In the genomic region with DNA sequence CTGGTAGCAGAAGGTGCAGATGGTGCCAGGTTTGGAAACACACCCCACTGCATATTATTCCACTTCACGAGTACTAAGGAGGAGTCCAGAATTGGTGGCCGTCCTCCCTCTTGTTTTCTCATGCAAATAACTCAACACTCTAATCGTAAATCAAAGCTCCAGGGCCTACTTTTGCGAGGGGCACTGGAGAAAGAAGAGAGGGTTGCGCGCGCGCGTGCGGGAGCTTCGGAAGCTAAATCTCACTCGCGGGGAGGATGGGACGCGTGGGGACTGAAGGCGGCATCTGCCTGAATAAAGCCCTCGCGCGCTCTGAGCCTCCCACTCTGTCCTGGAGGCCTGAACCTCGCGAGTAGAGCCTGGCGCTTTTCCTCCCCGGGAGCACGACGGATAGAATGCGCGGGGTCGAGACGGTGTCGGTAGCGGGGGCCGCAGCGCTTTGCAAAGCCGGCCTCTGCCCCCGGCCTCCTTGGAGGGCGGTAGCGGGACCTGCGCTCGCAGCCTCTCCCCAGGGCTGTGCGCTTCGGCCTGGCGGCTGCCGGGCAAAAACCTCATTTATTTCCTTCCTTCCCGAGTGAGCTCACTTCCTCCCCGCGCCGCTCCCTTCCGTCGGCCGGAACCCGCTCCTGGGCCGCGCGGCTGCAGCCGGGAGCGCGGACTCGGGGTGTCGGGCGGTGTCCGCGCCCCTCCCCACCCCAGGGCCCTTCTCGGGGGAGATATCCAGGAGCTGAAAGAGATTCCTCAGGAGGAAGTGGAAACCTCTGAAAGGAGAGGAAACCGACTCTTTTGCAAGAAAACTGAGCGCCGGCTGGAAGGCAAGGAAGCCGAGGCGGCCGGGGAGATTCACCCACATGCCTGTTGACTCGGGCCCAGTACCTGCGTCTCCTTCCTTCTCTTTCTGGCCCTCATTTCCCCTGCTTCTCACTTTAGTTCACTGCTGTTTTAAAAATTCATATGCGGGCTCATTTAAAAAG, we compare ENCODE assay signal across 1 cellular context.
TF ChIP-seq lines count a peak whose summit lies in the region.

No MANE protein-coding gene starts in this region.

TF ChIP-seq in H1, 55 proteins besides CTCF, POLR2A, EP300 and RAD21 (continued from another document):
- TF ChIP-seq, protein P1, sequence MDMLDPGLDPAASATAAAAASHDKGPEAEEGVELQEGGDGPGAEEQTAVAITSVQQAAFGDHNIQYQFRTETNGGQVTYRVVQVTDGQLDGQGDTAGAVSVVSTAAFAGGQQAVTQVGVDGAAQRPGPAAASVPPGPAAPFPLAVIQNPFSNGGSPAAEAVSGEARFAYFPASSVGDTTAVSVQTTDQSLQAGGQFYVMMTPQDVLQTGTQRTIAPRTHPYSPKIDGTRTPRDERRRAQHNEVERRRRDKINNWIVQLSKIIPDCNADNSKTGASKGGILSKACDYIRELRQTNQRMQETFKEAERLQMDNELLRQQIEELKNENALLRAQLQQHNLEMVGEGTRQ (IDR thresholded peaks at IDR 0.05; ENCODE audit: low read length), result no peak
- TF ChIP-seq KDM1A (IDR thresholded peaks at IDR 0.05; ENCODE audit: borderline replicate concordance, low read length) (no peak), ZNF274 (IDR thresholded peaks at IDR 0.05; ENCODE audit: borderline replicate concordance, extremely low read depth, low read length) (no peak), CBX5 (IDR thresholded peaks at IDR 0.05; ENCODE audit: low read depth, low read length) (no peak), SUZ12 (IDR thresholded peaks at IDR 0.05; ENCODE audit: low read length) (peak; percentile 99), SP4 (IDR thresholded peaks at IDR 0.05; ENCODE audit: low read length) (no peak), CREB1 (IDR thresholded peaks at IDR 0.05) (no peak), CTBP2 (IDR thresholded peaks at IDR 0.05; ENCODE audit: borderline replicate concordance, insufficient read depth, insufficient read length, low read length) (peak; percentile 99), SIRT6 (IDR thresholded peaks at IDR 0.05; ENCODE audit: low read length) (no peak), EZH2 (IDR thresholded peaks at IDR 0.05; ENCODE audit: low read depth, low read length, severe bottlenecking) (peak; percentile 100), POU5F1 (IDR thresholded peaks at IDR 0.05; ENCODE audit: low read depth, low read length) (no peak), CEBPB (IDR thresholded peaks at IDR 0.05; ENCODE audit: low read depth, low read length) (no peak), HDAC2 (IDR thresholded peaks at IDR 0.05; ENCODE audit: borderline replicate concordance in 1 of 2, low read depth in 2 of 2, low read length in 2 of 2) (no peak), RBBP5 (IDR thresholded peaks at IDR 0.05; ENCODE audit: borderline replicate concordance, low read depth, low read length) (no peak), EGR1 (IDR thresholded peaks at IDR 0.05; ENCODE audit: borderline replicate concordance, low read depth, low read length) (peak; percentile 78; the same call in 1 of the 2 replicates), YY1 (IDR thresholded peaks at IDR 0.05; ENCODE audit: low read depth, low read length) (no peak), GTF2F1 (IDR thresholded peaks at IDR 0.05; ENCODE audit: borderline replicate concordance, low read depth, low read length) (no peak), SIN3A (conservative IDR thresholded peaks at IDR 0.05 in 1 of 2, IDR thresholded peaks at IDR 0.05 in 1 of 2; ENCODE audit: low read depth in 1 of 2, low read length in 2 of 2) (no peak), BRCA1 (IDR thresholded peaks at IDR 0.05; ENCODE audit: low read depth, low read length) (no peak), SIX5 (IDR thresholded peaks at IDR 0.05; ENCODE audit: low read depth, low read length) (no peak), BACH1 (IDR thresholded peaks at IDR 0.05; ENCODE audit: low read length) (no peak), SRF (IDR thresholded peaks at IDR 0.05; ENCODE audit: low read depth, low read length) (no peak), JUN (IDR thresholded peaks at IDR 0.05; ENCODE audit: low read depth, low read length) (no peak), GABPA (IDR thresholded peaks at IDR 0.05; ENCODE audit: borderline replicate concordance, insufficient read depth, low read length) (peak; percentile 16; the same call in 1 of the 2 replicates), NRF1 (IDR thresholded peaks at IDR 0.05; ENCODE audit: low read depth, low read length) (no peak), TEAD4 (IDR thresholded peaks at IDR 0.05; ENCODE audit: low read depth, low read length) (no peak), FOSL1 (IDR thresholded peaks at IDR 0.05; ENCODE audit: insufficient read depth, low read depth, low read length) (no peak), NANOG (IDR thresholded peaks at IDR 0.05; ENCODE audit: insufficient read depth, low read depth, low read length, poor library complexity, severe bottlenecking) (no peak), TBP (IDR thresholded peaks at IDR 0.05; ENCODE audit: low read depth, low read length) (no peak), JUND (IDR thresholded peaks at IDR 0.05; ENCODE audit: low read length) (no peak), RFX5 (IDR thresholded peaks at IDR 0.05; ENCODE audit: borderline replicate concordance, low read depth, low read length) (no peak), CHD2 (IDR thresholded peaks at IDR 0.05; ENCODE audit: low read length) (no peak), ASH2L (IDR thresholded peaks at IDR 0.05; ENCODE audit: low read length) (peak; percentile 42), KDM5A (IDR thresholded peaks at IDR 0.05; ENCODE audit: low read length) (no peak), BCL11A (IDR thresholded peaks at IDR 0.05; ENCODE audit: low read depth in 2 of 2, low read length in 2 of 2) (no peak), KDM4A (IDR thresholded peaks at IDR 0.05; ENCODE audit: low read depth, low read length, severe bottlenecking) (no peak), PHF8 (conservative IDR thresholded peaks at IDR 0.05; ENCODE audit: low read depth, low read length) (no peak), TAF7 (optimal IDR thresholded peaks at IDR 0.05; ENCODE audit: borderline replicate concordance, low read depth, low read length) (no peak), RNF2 (IDR thresholded peaks at IDR 0.05; ENCODE audit: borderline replicate concordance, low read depth, low read length, missing control alignments, poor library complexity, severe bottlenecking) (peak; percentile 97), RXRA (IDR thresholded peaks at IDR 0.05; ENCODE audit: insufficient read depth, low read depth, low read length) (no peak), TCF12 (IDR thresholded peaks at IDR 0.05; ENCODE audit: low read depth, low read length) (0 out of 2 replicates have a peak, but pooled peaks have one; percentile 27)
- TF ChIP-seq, protein P2, sequence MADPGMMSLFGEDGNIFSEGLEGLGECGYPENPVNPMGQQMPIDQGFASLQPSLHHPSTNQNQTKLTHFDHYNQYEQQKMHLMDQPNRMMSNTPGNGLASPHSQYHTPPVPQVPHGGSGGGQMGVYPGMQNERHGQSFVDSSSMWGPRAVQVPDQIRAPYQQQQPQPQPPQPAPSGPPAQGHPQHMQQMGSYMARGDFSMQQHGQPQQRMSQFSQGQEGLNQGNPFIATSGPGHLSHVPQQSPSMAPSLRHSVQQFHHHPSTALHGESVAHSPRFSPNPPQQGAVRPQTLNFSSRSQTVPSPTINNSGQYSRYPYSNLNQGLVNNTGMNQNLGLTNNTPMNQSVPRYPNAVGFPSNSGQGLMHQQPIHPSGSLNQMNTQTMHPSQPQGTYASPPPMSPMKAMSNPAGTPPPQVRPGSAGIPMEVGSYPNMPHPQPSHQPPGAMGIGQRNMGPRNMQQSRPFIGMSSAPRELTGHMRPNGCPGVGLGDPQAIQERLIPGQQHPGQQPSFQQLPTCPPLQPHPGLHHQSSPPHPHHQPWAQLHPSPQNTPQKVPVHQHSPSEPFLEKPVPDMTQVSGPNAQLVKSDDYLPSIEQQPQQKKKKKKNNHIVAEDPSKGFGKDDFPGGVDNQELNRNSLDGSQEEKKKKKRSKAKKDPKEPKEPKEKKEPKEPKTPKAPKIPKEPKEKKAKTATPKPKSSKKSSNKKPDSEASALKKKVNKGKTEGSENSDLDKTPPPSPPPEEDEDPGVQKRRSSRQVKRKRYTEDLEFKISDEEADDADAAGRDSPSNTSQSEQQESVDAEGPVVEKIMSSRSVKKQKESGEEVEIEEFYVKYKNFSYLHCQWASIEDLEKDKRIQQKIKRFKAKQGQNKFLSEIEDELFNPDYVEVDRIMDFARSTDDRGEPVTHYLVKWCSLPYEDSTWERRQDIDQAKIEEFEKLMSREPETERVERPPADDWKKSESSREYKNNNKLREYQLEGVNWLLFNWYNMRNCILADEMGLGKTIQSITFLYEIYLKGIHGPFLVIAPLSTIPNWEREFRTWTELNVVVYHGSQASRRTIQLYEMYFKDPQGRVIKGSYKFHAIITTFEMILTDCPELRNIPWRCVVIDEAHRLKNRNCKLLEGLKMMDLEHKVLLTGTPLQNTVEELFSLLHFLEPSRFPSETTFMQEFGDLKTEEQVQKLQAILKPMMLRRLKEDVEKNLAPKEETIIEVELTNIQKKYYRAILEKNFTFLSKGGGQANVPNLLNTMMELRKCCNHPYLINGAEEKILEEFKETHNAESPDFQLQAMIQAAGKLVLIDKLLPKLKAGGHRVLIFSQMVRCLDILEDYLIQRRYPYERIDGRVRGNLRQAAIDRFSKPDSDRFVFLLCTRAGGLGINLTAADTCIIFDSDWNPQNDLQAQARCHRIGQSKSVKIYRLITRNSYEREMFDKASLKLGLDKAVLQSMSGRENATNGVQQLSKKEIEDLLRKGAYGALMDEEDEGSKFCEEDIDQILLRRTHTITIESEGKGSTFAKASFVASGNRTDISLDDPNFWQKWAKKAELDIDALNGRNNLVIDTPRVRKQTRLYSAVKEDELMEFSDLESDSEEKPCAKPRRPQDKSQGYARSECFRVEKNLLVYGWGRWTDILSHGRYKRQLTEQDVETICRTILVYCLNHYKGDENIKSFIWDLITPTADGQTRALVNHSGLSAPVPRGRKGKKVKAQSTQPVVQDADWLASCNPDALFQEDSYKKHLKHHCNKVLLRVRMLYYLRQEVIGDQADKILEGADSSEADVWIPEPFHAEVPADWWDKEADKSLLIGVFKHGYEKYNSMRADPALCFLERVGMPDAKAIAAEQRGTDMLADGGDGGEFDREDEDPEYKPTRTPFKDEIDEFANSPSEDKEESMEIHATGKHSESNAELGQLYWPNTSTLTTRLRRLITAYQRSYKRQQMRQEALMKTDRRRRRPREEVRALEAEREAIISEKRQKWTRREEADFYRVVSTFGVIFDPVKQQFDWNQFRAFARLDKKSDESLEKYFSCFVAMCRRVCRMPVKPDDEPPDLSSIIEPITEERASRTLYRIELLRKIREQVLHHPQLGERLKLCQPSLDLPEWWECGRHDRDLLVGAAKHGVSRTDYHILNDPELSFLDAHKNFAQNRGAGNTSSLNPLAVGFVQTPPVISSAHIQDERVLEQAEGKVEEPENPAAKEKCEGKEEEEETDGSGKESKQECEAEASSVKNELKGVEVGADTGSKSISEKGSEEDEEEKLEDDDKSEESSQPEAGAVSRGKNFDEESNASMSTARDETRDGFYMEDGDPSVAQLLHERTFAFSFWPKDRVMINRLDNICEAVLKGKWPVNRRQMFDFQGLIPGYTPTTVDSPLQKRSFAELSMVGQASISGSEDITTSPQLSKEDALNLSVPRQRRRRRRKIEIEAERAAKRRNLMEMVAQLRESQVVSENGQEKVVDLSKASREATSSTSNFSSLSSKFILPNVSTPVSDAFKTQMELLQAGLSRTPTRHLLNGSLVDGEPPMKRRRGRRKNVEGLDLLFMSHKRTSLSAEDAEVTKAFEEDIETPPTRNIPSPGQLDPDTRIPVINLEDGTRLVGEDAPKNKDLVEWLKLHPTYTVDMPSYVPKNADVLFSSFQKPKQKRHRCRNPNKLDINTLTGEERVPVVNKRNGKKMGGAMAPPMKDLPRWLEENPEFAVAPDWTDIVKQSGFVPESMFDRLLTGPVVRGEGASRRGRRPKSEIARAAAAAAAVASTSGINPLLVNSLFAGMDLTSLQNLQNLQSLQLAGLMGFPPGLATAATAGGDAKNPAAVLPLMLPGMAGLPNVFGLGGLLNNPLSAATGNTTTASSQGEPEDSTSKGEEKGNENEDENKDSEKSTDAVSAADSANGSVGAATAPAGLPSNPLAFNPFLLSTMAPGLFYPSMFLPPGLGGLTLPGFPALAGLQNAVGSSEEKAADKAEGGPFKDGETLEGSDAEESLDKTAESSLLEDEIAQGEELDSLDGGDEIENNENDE (IDR thresholded peaks at IDR 0.05; ENCODE audit: insufficient replicate concordance, low read length), result no peak
- TF ChIP-seq, protein P3, sequence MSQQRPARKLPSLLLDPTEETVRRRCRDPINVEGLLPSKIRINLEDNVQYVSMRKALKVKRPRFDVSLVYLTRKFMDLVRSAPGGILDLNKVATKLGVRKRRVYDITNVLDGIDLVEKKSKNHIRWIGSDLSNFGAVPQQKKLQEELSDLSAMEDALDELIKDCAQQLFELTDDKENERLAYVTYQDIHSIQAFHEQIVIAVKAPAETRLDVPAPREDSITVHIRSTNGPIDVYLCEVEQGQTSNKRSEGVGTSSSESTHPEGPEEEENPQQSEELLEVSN (IDR thresholded peaks at IDR 0.05), result no peak
- TF ChIP-seq, protein P4, sequence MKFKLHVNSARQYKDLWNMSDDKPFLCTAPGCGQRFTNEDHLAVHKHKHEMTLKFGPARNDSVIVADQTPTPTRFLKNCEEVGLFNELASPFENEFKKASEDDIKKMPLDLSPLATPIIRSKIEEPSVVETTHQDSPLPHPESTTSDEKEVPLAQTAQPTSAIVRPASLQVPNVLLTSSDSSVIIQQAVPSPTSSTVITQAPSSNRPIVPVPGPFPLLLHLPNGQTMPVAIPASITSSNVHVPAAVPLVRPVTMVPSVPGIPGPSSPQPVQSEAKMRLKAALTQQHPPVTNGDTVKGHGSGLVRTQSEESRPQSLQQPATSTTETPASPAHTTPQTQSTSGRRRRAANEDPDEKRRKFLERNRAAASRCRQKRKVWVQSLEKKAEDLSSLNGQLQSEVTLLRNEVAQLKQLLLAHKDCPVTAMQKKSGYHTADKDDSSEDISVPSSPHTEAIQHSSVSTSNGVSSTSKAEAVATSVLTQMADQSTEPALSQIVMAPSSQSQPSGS (IDR thresholded peaks at IDR 0.05; ENCODE audit: low read length), result no peak
- TF ChIP-seq, protein P5, sequence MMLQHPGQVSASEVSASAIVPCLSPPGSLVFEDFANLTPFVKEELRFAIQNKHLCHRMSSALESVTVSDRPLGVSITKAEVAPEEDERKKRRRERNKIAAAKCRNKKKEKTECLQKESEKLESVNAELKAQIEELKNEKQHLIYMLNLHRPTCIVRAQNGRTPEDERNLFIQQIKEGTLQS (IDR thresholded peaks at IDR 0.05; ENCODE audit: insufficient read depth, low read depth, low read length), result no peak
- TF ChIP-seq, protein P6, sequence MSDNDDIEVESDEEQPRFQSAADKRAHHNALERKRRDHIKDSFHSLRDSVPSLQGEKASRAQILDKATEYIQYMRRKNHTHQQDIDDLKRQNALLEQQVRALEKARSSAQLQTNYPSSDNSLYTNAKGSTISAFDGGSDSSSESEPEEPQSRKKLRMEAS (IDR thresholded peaks at IDR 0.05), result no peak
